Comparison of ENCODE assay signal across 16 cellular contexts in genomic region chr21:46046471-46046870, GRCh38. TPM values are rescaled to one million over a fixed set of nuclear protein-coding genes. Genes with fewer than 3 reads are reported as not detected.
A peak's percentile ranks its signal among the peaks of the same experiment; 100 is the strongest.
DNase-seq lines count a peak whose midpoint lies in the region; ATAC-seq and TF ChIP-seq lines count a peak whose summit lies in the region.
"Had no signal": no experiment of that assay in that cellular context is flagged by ENCODE, and none has a peak within 500 bp of the region (broad histone marks: within the 10 kb centered on the region; RNA-seq: fewer than 3 reads in every experiment).

No MANE protein-coding gene starts in this region.

- 82 to 85% methylated on average over 12 of the region's 12 CpGs for WGBS in sigmoid colon, 2 donors
- WGBS in esophagus squamous epithelium, 2 donors: 64 to 89% methylated on average over 7 to 12 of the region's 12 CpGs

- intact Hi-C loops in sigmoid colon (cut with DNase I): no loop called here
- intact Hi-C loops in esophagus squamous epithelium (cut with DNase I): no loop called here

- H3K27me3 ChIP-seq in sigmoid colon (no peaks in the 10 kb centered on the region), esophagus squamous epithelium (peaks cover 0 to 11% (median 0%) of the 10 kb centered on the region in 4 donors)

- no peak overlapping the region for H3K4me3 ChIP-seq in sigmoid colon
- H3K4me3 ChIP-seq in esophagus squamous epithelium: no peak overlapping the region

- DNase-seq in activated gamma-delta T cell treated with Interleukin-2 at 50 U/mL for 16 hours (peak; percentile 0), activated gamma-delta T cell (lab: John Stamatoyannopoulos, UW) (no peak), RPMI7951 (ENCODE audit: low read depth) (peak; percentile 50), islet precursor cell (peak; percentile 37), sigmoid colon (peak; percentile 60), esophagus squamous epithelium (lab: John Stamatoyannopoulos, UW) (no peak)
- DNase-seq: 8988T; C1 segment of cervical spinal cord; NCI-H1092; NCI-H69; NK-92 treated with Interleukin-12 subunit alpha and Interleukin-12 subunit beta, amount 100 ng/mL, for 24 hours; OCI-M1 had no signal

- TF ChIP-seq CTCF in sigmoid colon (IDR thresholded peaks at IDR 0.05) (no peak), esophagus squamous epithelium (IDR thresholded peaks at IDR 0.05) (no peak)

- no peaks in the 10 kb centered on the region for H3K9me3 ChIP-seq in sigmoid colon
- H3K9me3 ChIP-seq in esophagus squamous epithelium: no peaks in the 10 kb centered on the region

- TF ChIP-seq EP300 in sigmoid colon (IDR thresholded peaks at IDR 0.05): no peak

- H3K4me1 ChIP-seq in sigmoid colon: peaks cover 0 to 22% (median 16%) of the 10 kb centered on the region in 4 donors
- H3K4me1 ChIP-seq in esophagus squamous epithelium: peaks cover 14 to 27% (median 14%) of the 10 kb centered on the region in 3 donors

- ATAC-seq in GM18511 (IDR thresholded peaks at IDR 0.05; ENCODE audit: unreplicated experiment): no peak
- ATAC-seq in GM21360 (IDR thresholded peaks at IDR 0.05; ENCODE audit: unreplicated experiment): no peak
- ATAC-seq: HCT116 had no signal

- TF ChIP-seq POLR2A in sigmoid colon (IDR thresholded peaks at IDR 0.05) (no peak), esophagus squamous epithelium (IDR thresholded peaks at IDR 0.05) (no peak)

- H3K36me3 ChIP-seq in sigmoid colon (no peaks in the 10 kb centered on the region), esophagus squamous epithelium (no peaks in the 10 kb centered on the region)

- no peak overlapping the region for H3K27ac ChIP-seq in sigmoid colon
- no peak overlapping the region for H3K27ac ChIP-seq in esophagus squamous epithelium
- H3K27ac ChIP-seq: RWPE1 had no signal

RNA-seq across cellular contexts. Expression of gene COL6A2, which starts 51.4 kb away (rescaled TPM):
- 680 and 1,049 TPM in 2 replicates for total RNA-seq in RPMI7951 (2014; rRNA removed; shearing (Covaris generic))
- total RNA-seq in sigmoid colon (1,000 to 10,000 TPM in 2 of 4 donors, 100 to 1,000 TPM in 2; 570 to 1,745 (median 1,082) TPM), esophagus squamous epithelium (100 to 1,000 TPM in 1 of 4 donors, 10 to 100 TPM in 3; 23.0 to 328 (median 62.0) TPM)
- 100 to 1,000 TPM in 1 of 3 donors, 10 to 100 TPM in 2; 14.3 to 233 (median 37.8) TPM for polyA plus RNA-seq in sigmoid colon

Comparison
In these comparisons a context has a peak if more than half of its experiments do, and no peak if none do; other contexts are left out.
1. DNase-seq: peak in activated gamma-delta T cell treated with Interleukin-2 at 50 U/mL for 16 hours (single experiment), RPMI7951 (single experiment), islet precursor cell (single experiment) and sigmoid colon (single experiment); none in activated gamma-delta T cell (single experiment) and esophagus squamous epithelium (single experiment).